In genomic region chr6:36946526-36946925, GRCh38 we compare ENCODE assay signal across 15 cellular contexts. TPM values are rescaled to one million over a fixed set of nuclear protein-coding genes. Genes with fewer than 3 reads are reported as not detected.
"Had no signal": no experiment of that assay in that cellular context is flagged by ENCODE, and none has a peak within 500 bp of the region (broad histone marks: within the 10 kb centered on the region; RNA-seq: fewer than 3 reads in every experiment).

No MANE protein-coding gene starts in this region.

- H3K9me3 Mint-ChIP-seq: activated CD4-positive, alpha-beta memory T cell treated with anti-CD3 and anti-CD28 coated beads, Interleukin-2, amount 10 ng/mL, durations not matched to agents 7 days and 5 days; effector memory CD8-positive, alpha-beta T cell; mesothelial cell of epicardium had no signal

- ATAC-seq: activated CD4-positive, CD25-positive, alpha-beta regulatory T cell treated with anti-CD3 and anti-CD28 coated beads, Interleukin-2, amount 50 U/mL, for 24 hours; effector memory CD8-positive, alpha-beta T cell; SK-N-SH treated with all-trans-retinoic acid at 6 μM for 48 hours had no signal

- H3K4me1 Mint-ChIP-seq: mesothelial cell of epicardium had no signal

- H3K4me3 Mint-ChIP-seq: activated CD4-positive, alpha-beta memory T cell treated with anti-CD3 and anti-CD28 coated beads, Interleukin-2, amount 10 ng/mL, durations not matched to agents 7 days and 5 days; effector memory CD8-positive, alpha-beta T cell; mesothelial cell of epicardium had no signal

- H3K27ac Mint-ChIP-seq: activated CD4-positive, alpha-beta memory T cell treated with anti-CD3 and anti-CD28 coated beads, Interleukin-2, amount 10 ng/mL, durations not matched to agents 7 days and 5 days; effector memory CD8-positive, alpha-beta T cell; mesothelial cell of epicardium had no signal

- H3K27ac ChIP-seq: cardiac muscle cell, hepatocyte, parathyroid adenoma, upper lobe of left lung had no signal

- H3K27me3 ChIP-seq: cardiac muscle cell, hepatocyte, upper lobe of left lung had no signal

- H3K36me3 Mint-ChIP-seq: mesothelial cell of epicardium had no signal

- DNase-seq: activated CD4-positive, alpha-beta memory T cell treated with anti-CD3 and anti-CD28 coated beads, Interleukin-2, amount 10 ng/mL, durations not matched to agents 7 days and 5 days; activated CD8-positive, alpha-beta memory T cell treated with anti-CD3 and anti-CD28 coated beads, Interleukin-2, amount 50 U/mL, for 4 hours; cortex of kidney; effector memory CD8-positive, alpha-beta T cell; erythroblast; retina; T-helper 2 cell; upper lobe of left lung had no signal

- H3K9me3 ChIP-seq: upper lobe of left lung had no signal

RNA-seq across cellular contexts. Expression of gene PI16, which starts 8.0 kb away (rescaled TPM):
- total RNA-seq: astrocyte, cardiac muscle cell, hepatocyte, mesothelial cell of epicardium had no signal

RNA-seq across cellular contexts. Expression of gene FGD2, which starts 58.9 kb away (rescaled TPM):
- total RNA-seq: astrocyte, cardiac muscle cell, mesothelial cell of epicardium had no signal
